Comparison of ENCODE assay signal across 25 cellular contexts in genomic region chr10:117161386-117162033, GRCh38. TPM values are rescaled to one million over a fixed set of nuclear protein-coding genes. Genes with fewer than 3 reads are reported as not detected.
A peak's percentile ranks its signal among the peaks of the same experiment; 100 is the strongest.
DNase-seq lines count a peak whose midpoint lies in the region; ATAC-seq, FAIRE-seq and TF ChIP-seq lines count a peak whose summit lies in the region.
"Had no signal": no experiment of that assay in that cellular context is flagged by ENCODE, and none has a peak within 500 bp of the region (broad histone marks: within the 10 kb centered on the region; RNA-seq: fewer than 3 reads in every experiment).

No MANE protein-coding gene starts in this region.

- no TSS peak for BruUV-seq in K562 (replicated peaks; lab: Mats Ljungman, UMichigan)

- peaks cover 23 to 52% of the 10 kb centered on the region in 2 experiments; a peak in 4 of 5 replicates for H3K27me3 ChIP-seq in K562 (ENCODE audit: control insufficient read depth in 2 of 2, insufficient read depth in 2 of 2, low read length in 2 of 2)

- CTCF ChIA-PET in A549 (lab: Yijun Ruan, JAX) (interaction anchor here (1.3 to 19.7 kb wide), 2 partner anchors 13 to 361 kb away, joined by 5 to 1061 read pairs; no protein-coding TSS in a partner anchor), K562 (lab: Yijun Ruan, JAX; ENCODE audit: low intra/inter-chr PET ratio) (no interaction called here)

- H3K27ac ChIP-seq in A549 (no peak overlapping the region), K562 (ENCODE audit: extremely low read depth, low read depth, low read length) (no peak overlapping the region)
- H3K27ac ChIP-seq: 22Rv1 had no signal

- peak overlapping the region; percentile 10 for H3K27ac Mint-ChIP-seq in endothelial cell (ENCODE audit: unreplicated experiment)
- no peak overlapping the region for H3K27ac Mint-ChIP-seq in activated T-cell treated with anti-CD3 and anti-CD28 coated beads, Interleukin-2, amount 50 U/mL, for 24 hours
- H3K27ac Mint-ChIP-seq in stimulated activated memory B cell treated with anti-CD40 and anti-IgM and Interleukin-4, amounts not matched to agents 10 μg/mL and 1 μg/mL and 100 μg/mL, for 72 hours, result no peak overlapping the region
- H3K27ac Mint-ChIP-seq in naive thymus-derived CD8-positive, alpha-beta T cell, result no peak overlapping the region
- H3K27ac Mint-ChIP-seq: H9 had no signal

- H3K9me3 Mint-ChIP-seq in endothelial cell (ENCODE audit: unreplicated experiment), result no peaks in the 10 kb centered on the region
- no peaks in the 10 kb centered on the region for H3K9me3 Mint-ChIP-seq in activated T-cell treated with anti-CD3 and anti-CD28 coated beads, Interleukin-2, amount 50 U/mL, for 24 hours
- H3K9me3 Mint-ChIP-seq in stimulated activated memory B cell treated with anti-CD40 and anti-IgM and Interleukin-4, amounts not matched to agents 10 μg/mL and 1 μg/mL and 100 μg/mL, for 72 hours, result no peaks in the 10 kb centered on the region
- peaks cover 0 to 3% (median 0%) of the 10 kb centered on the region in 9 donors for H3K9me3 Mint-ChIP-seq in naive thymus-derived CD8-positive, alpha-beta T cell

- 64% methylated on average over 6 of the region's 6 CpGs for WGBS in A549 (ENCODE audit: missing lambda C conversion rate)
- 4% methylated on average over 5 of the region's 6 CpGs for WGBS in K562 (ENCODE audit: insufficient coverage, low coverage, missing lambda C conversion rate)

- no peak overlapping the region for H2AFZ ChIP-seq in K562 (ENCODE audit: low read depth, low read length)

- peaks cover 8% of the 10 kb centered on the region for H3K27me3 Mint-ChIP-seq in endothelial cell (ENCODE audit: unreplicated experiment)
- H3K27me3 Mint-ChIP-seq in activated T-cell treated with anti-CD3 and anti-CD28 coated beads, Interleukin-2, amount 50 U/mL, for 24 hours, result peaks cover 91% of the 10 kb centered on the region
- H3K27me3 Mint-ChIP-seq in stimulated activated memory B cell treated with anti-CD40 and anti-IgM and Interleukin-4, amounts not matched to agents 10 μg/mL and 1 μg/mL and 100 μg/mL, for 72 hours, result peaks cover 96% of the 10 kb centered on the region
- peaks cover 59 to 95% (median 79%) of the 10 kb centered on the region in 5 donors for H3K27me3 Mint-ChIP-seq in naive thymus-derived CD8-positive, alpha-beta T cell

- H3K4me2 ChIP-seq in A549 (no peak overlapping the region), K562 (ENCODE audit: insufficient read depth, low read length) (no peak overlapping the region)

- no peak overlapping the region for H3K4me3 ChIP-seq in A549
- H3K4me3 ChIP-seq in K562, result no peak overlapping the region

- H3K9me1 ChIP-seq in K562 (ENCODE audit: control insufficient read depth, insufficient read depth, low read length), result no peaks in the 10 kb centered on the region

- no peak for ATAC-seq in A549
- ATAC-seq in K562, result no peak
- ATAC-seq in stimulated activated memory B cell treated with anti-CD40 and anti-IgM and Interleukin-4, amounts not matched to agents 10 μg/mL and 1 μg/mL and 100 μg/mL, for 72 hours, result no peak
- no peak for ATAC-seq in naive thymus-derived CD8-positive, alpha-beta T cell
- ATAC-seq: HCT116 had no signal

- TF ChIP-seq RAD21 in A549 (conservative IDR thresholded peaks at IDR 0.05 in 1 of 2, IDR thresholded peaks at IDR 0.05 in 1 of 2) (no peak), K562 (CRISPR knock-in tag; conservative IDR thresholded peaks at IDR 0.05 in 1 of 2, IDR thresholded peaks at IDR 0.05 in 1 of 2) (no peak)

- no peaks in the 10 kb centered on the region for H3K79me2 ChIP-seq in K562 (ENCODE audit: control insufficient read depth, insufficient read depth, low read length)

- POLR2A ChIA-PET in A549 (lab: Yijun Ruan, JAX), result no interaction called here
- POLR2A ChIA-PET in K562 (lab: Yijun Ruan, JAX), result no interaction called here
- POLR2A ChIA-PET in naive thymus-derived CD8-positive, alpha-beta T cell (lab: Charles Lee), result no interaction called here

- no peak for FAIRE-seq in A549 (lab: Jason Lieb, UNC)
- no peak for FAIRE-seq in K562 (lab: Jason Lieb, UNC)
- FAIRE-seq: A204.1, GM12891, GM18507 had no signal

- H3K4me1 Mint-ChIP-seq in endothelial cell (ENCODE audit: unreplicated experiment), result peaks cover 60% of the 10 kb centered on the region
- H3K4me1 Mint-ChIP-seq in activated T-cell treated with anti-CD3 and anti-CD28 coated beads, Interleukin-2, amount 50 U/mL, for 24 hours (ENCODE audit: low read depth), result peaks cover 24% of the 10 kb centered on the region
- H3K4me1 Mint-ChIP-seq in stimulated activated memory B cell treated with anti-CD40 and anti-IgM and Interleukin-4, amounts not matched to agents 10 μg/mL and 1 μg/mL and 100 μg/mL, for 72 hours, result peaks cover 14% of the 10 kb centered on the region
- peaks cover 7 to 40% (median 23%) of the 10 kb centered on the region in 4 donors for H3K4me1 Mint-ChIP-seq in naive thymus-derived CD8-positive, alpha-beta T cell

- no peaks in the 10 kb centered on the region for H3K36me3 ChIP-seq in K562 (ENCODE audit: control insufficient read depth, insufficient read depth, low read length)

- H3K36me3 Mint-ChIP-seq in endothelial cell (ENCODE audit: low read depth, unreplicated experiment), result no peaks in the 10 kb centered on the region
- no peaks in the 10 kb centered on the region for H3K36me3 Mint-ChIP-seq in activated T-cell treated with anti-CD3 and anti-CD28 coated beads, Interleukin-2, amount 50 U/mL, for 24 hours (ENCODE audit: low read depth)
- no peaks in the 10 kb centered on the region for H3K36me3 Mint-ChIP-seq in stimulated activated memory B cell treated with anti-CD40 and anti-IgM and Interleukin-4, amounts not matched to agents 10 μg/mL and 1 μg/mL and 100 μg/mL, for 72 hours
- peaks cover 0 to 10% (median 2%) of the 10 kb centered on the region in 3 donors for H3K36me3 Mint-ChIP-seq in naive thymus-derived CD8-positive, alpha-beta T cell
- H3K36me3 Mint-ChIP-seq: CD4-positive, alpha-beta memory T cell had no signal

- peaks cover 8% of the 10 kb centered on the region; the same call in 2 of the 3 replicates for H3K4me1 ChIP-seq in A549
- peaks cover 0 to 18% of the 10 kb centered on the region in 2 experiments; a peak in 2 of 5 replicates for H3K4me1 ChIP-seq in K562 (replicated peaks in 1 of 2; ENCODE audit: control insufficient read depth in 2 of 2, insufficient read depth in 2 of 2, low read length in 2 of 2)

- intact Hi-C loops in K562 (cut with micrococcal nuclease), result no loop called here

- no peak overlapping the region for H3K9ac ChIP-seq in K562 (ENCODE audit: insufficient read depth in 1 of 2, low read depth in 2 of 2, low read length in 2 of 2)

- DNase-seq in A549 (ENCODE audit: low read depth in 1 of 2, low spot score in 1 of 2) (no peak), K562 (ENCODE audit: extremely low read depth in 1 of 4, low spot score in 3 of 4) (no peak), endothelial cell (ENCODE audit: low spot score) (no peak), retina (peak; percentile 58), NCI-H2081 treated with DMSO at 0.1 percent for 48 hours (lab: John Stamatoyannopoulos, UW) (no peak)
- no peak for DNase-seq in activated T-cell treated with anti-CD3 and anti-CD28 coated beads, Interleukin-2, amount 50 U/mL, for 24 hours
- no peak for DNase-seq in naive thymus-derived CD8-positive, alpha-beta T cell
- DNase-seq: C1 segment of cervical spinal cord; Calu3; CD4-positive, alpha-beta memory T cell; COR-L47; DMS53; DMS79 treated with DMSO at 0.1 percent for 48 hours; GF-D8; H9 had no signal

- peak overlapping the region; percentile 82 for H3K4me3 Mint-ChIP-seq in endothelial cell (ENCODE audit: unreplicated experiment)
- H3K4me3 Mint-ChIP-seq in activated T-cell treated with anti-CD3 and anti-CD28 coated beads, Interleukin-2, amount 50 U/mL, for 24 hours, result no peak overlapping the region
- H3K4me3 Mint-ChIP-seq in stimulated activated memory B cell treated with anti-CD40 and anti-IgM and Interleukin-4, amounts not matched to agents 10 μg/mL and 1 μg/mL and 100 μg/mL, for 72 hours, result no peak overlapping the region
- H3K4me3 Mint-ChIP-seq in naive thymus-derived CD8-positive, alpha-beta T cell, result peak overlapping the region in 3 of 10 donors; percentile 12 to 65 (median 19)

- H4K20me1 ChIP-seq in K562 (replicated peaks; ENCODE audit: control insufficient read depth, insufficient read depth, low read length), result peaks cover 4% of the 10 kb centered on the region; the same call in 1 of the 2 replicates

- no peaks in the 10 kb centered on the region for H3K9me3 ChIP-seq in A549
- no peaks in the 10 kb centered on the region for H3K9me3 ChIP-seq in K562 (replicated peaks; ENCODE audit: control insufficient read depth, insufficient read depth, low read depth, low read length)

- TF ChIP-seq CTCF in A549 (IDR thresholded peaks at IDR 0.05) (no peak), K562 (IDR thresholded peaks at IDR 0.05 in 2 of 3, conservative IDR thresholded peaks at IDR 0.05 in 1 of 3; ENCODE audit: insufficient read depth in 2 of 3, low read depth in 1 of 3, low read length in 3 of 3) (no peak), endothelial cell (IDR thresholded peaks at IDR 0.05; ENCODE audit: unreplicated experiment) (no peak)

- in situ Hi-C loops in K562 (cut with MboI), result loop anchor here (25.0 kb wide), 1 partner anchor 699 kb away; no protein-coding TSS in a partner anchor

- TF ChIP-seq EP300 in A549 (IDR thresholded peaks at IDR 0.05), result no peak
- TF ChIP-seq EP300 in K562 (IDR thresholded peaks at IDR 0.05; ENCODE audit: low read length), result no peak

- TF ChIP-seq POLR2A in A549 (IDR thresholded peaks at IDR 0.05; ENCODE audit: low read length) (no peak), K562 (conservative IDR thresholded peaks at IDR 0.05) (no peak)

RNA-seq across cellular contexts. Expression of gene VAX1, which starts 23.4 kb away (rescaled TPM):
- polyA plus RNA-seq in A549 (2011; rRNA removed) (0.60 and 0.70 TPM in 2 replicates), A549 (2017; fragmentation: RNase III; extraction: RNeasy Plus Mini Kit Qiagen cat#74134 plus additional on column Dnase treatment) (0.54 to 0.71 TPM (median 0.68 TPM) in 3 replicates), K562 (2011; rRNA removed) (not detected in 2 replicates), K562 (2014; fragmentation: Illumina TruSeq; extraction: Trizol) (not detected in 2 replicates), K562 (2014; fragmentation: Nextera tagmentation; extraction: Ambion mirVana) (not detected), K562 (2014; rRNA removed) (not detected in 2 replicates)
- 0.73 and 1.0 TPM in 2 replicates for polyA plus RNA-seq in A549 (2012; cell fraction: cytosol; rRNA removed)
- 1.3 and 1.5 TPM in 2 replicates for polyA plus RNA-seq in A549 (2012; cell fraction: nucleus; rRNA removed)
- 0.33 and 0.44 TPM in 2 replicates for polyA minus RNA-seq in A549 (2011; rRNA and poly(A)+ RNA removed)
- total RNA-seq in K562 (2011; cell fraction: chromatin; rRNA removed; ENCODE audit: low replicate concordance), result not detected in 2 replicates
- total RNA-seq in K562 (2011; cell fraction: nucleolus; rRNA removed), result not detected in 2 replicates
- total RNA-seq in K562 (2011; cell fraction: nucleoplasm; rRNA removed), result not detected in 2 replicates
- total RNA-seq in K562 (2014; rRNA removed) (not detected in 2 replicates), K562 (2014; rRNA removed; fragmentation: Illumina TruSeq; extraction: Trizol) (not detected in 2 replicates), K562 (2015; rRNA removed; fragmentation: Illumina TruSeq; extraction: Trizol) (not detected in 2 replicates), K562 (2021) (not detected in 2 replicates), endothelial cell (ENCODE audit: unreplicated experiment) (26.3 TPM)
- polyA plus RNA-seq in K562 (2011; cell fraction: cytosol; rRNA removed), result not detected in 2 replicates
- polyA plus RNA-seq in K562 (2011; cell fraction: nucleus; rRNA removed), result not detected in 2 replicates
- not detected in 2 replicates for polyA plus RNA-seq in K562 (2012)
- polyA minus RNA-seq in K562 (2011; rRNA and poly(A)+ RNA removed), result not detected in 2 replicates
- not detected in 2 replicates for polyA minus RNA-seq in K562 (2011; cell fraction: cytosol; rRNA and poly(A)+ RNA removed)
- not detected in 2 replicates for polyA minus RNA-seq in K562 (2011; cell fraction: nucleus; rRNA and poly(A)+ RNA removed)
- not detected for total RNA-seq in naive thymus-derived CD8-positive, alpha-beta T cell
- not detected for polyA plus RNA-seq in naive thymus-derived CD8-positive, alpha-beta T cell
- total RNA-seq: Calu3; CD4-positive, alpha-beta memory T cell; G401; H4; H9 had no signal
- polyA plus RNA-seq: CD4-positive, alpha-beta memory T cell had no signal

RNA-seq across cellular contexts. Expression of gene KCNK18, which starts 35.8 kb away (rescaled TPM):
- polyA plus RNA-seq in A549 (2011; rRNA removed) (not detected in 2 replicates), A549 (2017; fragmentation: RNase III; extraction: RNeasy Plus Mini Kit Qiagen cat#74134 plus additional on column Dnase treatment) (not detected in 3 replicates), K562 (2011; rRNA removed) (not detected in 2 replicates), K562 (2014; fragmentation: Illumina TruSeq; extraction: Trizol) (not detected in 2 replicates), K562 (2014; fragmentation: Nextera tagmentation; extraction: Ambion mirVana) (not detected), K562 (2014; rRNA removed) (not detected in 2 replicates)
- not detected in 2 replicates for polyA plus RNA-seq in A549 (2012; cell fraction: cytosol; rRNA removed)
- polyA plus RNA-seq in A549 (2012; cell fraction: nucleus; rRNA removed), result not detected in 2 replicates
- polyA minus RNA-seq in A549 (2011; rRNA and poly(A)+ RNA removed), result not detected in 2 replicates
- total RNA-seq in K562 (2011; cell fraction: chromatin; rRNA removed; ENCODE audit: low replicate concordance), result not detected in 2 replicates
- not detected in 2 replicates for total RNA-seq in K562 (2011; cell fraction: nucleolus; rRNA removed)
- total RNA-seq in K562 (2011; cell fraction: nucleoplasm; rRNA removed), result not detected in 2 replicates
- total RNA-seq in K562 (2014; rRNA removed) (not detected in 2 replicates), K562 (2014; rRNA removed; fragmentation: Illumina TruSeq; extraction: Trizol) (not detected in 2 replicates), K562 (2015; rRNA removed; fragmentation: Illumina TruSeq; extraction: Trizol) (not detected in 2 replicates), K562 (2021) (not detected in 2 replicates), endothelial cell (ENCODE audit: unreplicated experiment) (0.31 TPM)
- not detected in 2 replicates for polyA plus RNA-seq in K562 (2011; cell fraction: cytosol; rRNA removed)
- polyA plus RNA-seq in K562 (2011; cell fraction: nucleus; rRNA removed), result not detected in 2 replicates
- not detected in 2 replicates for polyA plus RNA-seq in K562 (2012)
- polyA minus RNA-seq in K562 (2011; rRNA and poly(A)+ RNA removed), result not detected in 2 replicates
- not detected in 2 replicates for polyA minus RNA-seq in K562 (2011; cell fraction: cytosol; rRNA and poly(A)+ RNA removed)
- not detected in 2 replicates for polyA minus RNA-seq in K562 (2011; cell fraction: nucleus; rRNA and poly(A)+ RNA removed)
- total RNA-seq in naive thymus-derived CD8-positive, alpha-beta T cell, result not detected
- not detected for polyA plus RNA-seq in naive thymus-derived CD8-positive, alpha-beta T cell
- total RNA-seq: Calu3; CD4-positive, alpha-beta memory T cell; Daoy; G401; H4; H9 had no signal
- polyA plus RNA-seq: BJ; CD4-positive, alpha-beta memory T cell had no signal

Comparison
In these comparisons a context has a peak if more than half of its experiments do, and no peak if none do; other contexts are left out.
1. RNA of gene VAX1, which starts 23.4 kb away (total RNA-seq): 26.3 TPM in endothelial cell (single experiment); not detected in K562 and not detected in naive thymus-derived CD8-positive, alpha-beta T cell; every median in the first group is over 10 times any median in the second.
2. Of the 35 proteins assayed by ChIP-seq in both K562 and A549: peak only in K562: ZFP36; only in A549: CBX8; in both: RNF2; in neither: 32.